In the genomic region with DNA sequence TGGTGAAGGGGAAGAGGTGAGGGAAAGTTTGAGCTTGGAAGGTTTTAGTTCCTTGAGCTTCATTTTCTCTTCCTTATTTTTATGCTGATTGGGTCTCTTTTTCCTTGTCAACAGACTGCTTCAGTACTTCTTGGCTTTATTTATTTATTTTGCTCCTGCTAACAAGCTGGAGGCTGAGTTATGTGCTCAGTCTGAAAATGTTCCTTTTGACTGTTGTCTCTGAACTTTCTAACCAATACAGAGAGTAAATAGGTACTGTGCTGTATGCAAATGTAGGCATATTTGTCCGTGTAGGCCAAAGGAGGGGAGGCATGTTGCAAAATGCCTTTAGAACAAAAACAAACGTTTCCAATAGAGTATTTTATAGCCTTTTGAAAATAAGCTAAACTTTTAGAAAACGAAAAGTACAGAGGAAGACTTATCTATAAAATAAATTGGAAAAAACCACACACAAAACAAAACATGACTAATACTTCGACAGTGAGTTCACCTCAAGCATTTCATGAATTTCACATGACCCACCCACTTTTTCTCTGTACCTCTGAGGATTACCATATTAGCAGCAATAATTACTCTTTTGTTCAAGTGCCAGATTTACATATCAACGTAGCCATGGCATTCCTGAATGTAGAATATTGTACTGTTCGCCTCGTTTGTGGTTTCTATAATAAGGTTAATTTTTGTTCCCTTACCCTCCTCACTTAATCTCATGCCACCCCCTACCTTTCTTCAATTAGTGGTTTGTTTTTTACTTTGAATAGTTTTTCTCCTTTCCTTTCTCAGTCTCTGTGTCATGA, we compare ENCODE assay signal across 10 cellular contexts. TPM values are rescaled to one million over a fixed set of nuclear protein-coding genes. Genes with fewer than 3 reads are reported as not detected.
A peak's percentile ranks its signal among the peaks of the same experiment; 100 is the strongest.
DNase-seq lines count a peak whose midpoint lies in the region; ATAC-seq and TF ChIP-seq lines count a peak whose summit lies in the region.
"Had no signal": no experiment of that assay in that cellular context is flagged by ENCODE, and none has a peak within 500 bp of the region (broad histone marks: within the 10 kb centered on the region; RNA-seq: fewer than 3 reads in every experiment).

No MANE protein-coding gene starts in this region.

- peak; percentile 37 for ATAC-seq in GM21360 (IDR thresholded peaks at IDR 0.05; ENCODE audit: unreplicated experiment)
- ATAC-seq in left colon: no peak
- ATAC-seq in GM21723 (IDR thresholded peaks at IDR 0.05; ENCODE audit: unreplicated experiment): no peak
- ATAC-seq: mucosa of descending colon had no signal

- peak; percentile 15 for DNase-seq in BJ (ENCODE audit: low read depth)
- DNase-seq in NCI-H526 treated with DMSO at 0.1 percent for 48 hours (lab: John Stamatoyannopoulos, UW): peak; percentile 73
- peak; percentile 49 for DNase-seq in fibroblast of peridontal ligament (ENCODE audit: extremely low read depth)
- DNase-seq in left colon: no peak
- DNase-seq in NK-92 (lab: John Stamatoyannopoulos, UW; ENCODE audit: unreplicated experiment): no peak
- no peak for DNase-seq in cortex of kidney (lab: John Stamatoyannopoulos, UW)
- DNase-seq: activated B cell treated with CpG ODN at 0.5 μM for 24 hours had no signal

- POLR2A ChIA-PET in BJ (lab: Charles Lee): no interaction called here

- CTCF ChIA-PET in BJ (lab: Yijun Ruan, JAX): interaction anchor here (0.5 to 1.3 kb wide), 2 partner anchors 15 to 43 kb away, joined by 3 to 4 read pairs; no protein-coding TSS in a partner anchor

- TF ChIP-seq CTCF in BJ (IDR thresholded peaks at IDR 0.05; ENCODE audit: insufficient read depth, low read depth, low read length): no peak

- no peak overlapping the region for H3K4me3 ChIP-seq in BJ (ENCODE audit: low read depth, low read length)
- H3K4me3 ChIP-seq: mucosa of descending colon had no signal

- no peaks in the 10 kb centered on the region for H3K36me3 ChIP-seq in BJ (ENCODE audit: control insufficient read depth, insufficient read depth, low read length)

- no peaks in the 10 kb centered on the region for H3K27me3 ChIP-seq in BJ (ENCODE audit: control insufficient read depth, insufficient read depth, low read length)

- intact Hi-C loops in left colon (cut with DNase I, micrococcal nuclease): no loop called here

RNA-seq across cellular contexts. Expression of a gene that starts 4.7 kb away (rescaled TPM):
- 15.4 and 25.6 TPM in 2 replicates for polyA plus RNA-seq in BJ (2011; rRNA removed)
- 8.5 and 10.9 TPM in 2 replicates for polyA minus RNA-seq in BJ (2011; rRNA and poly(A)+ RNA removed)
- total RNA-seq in left colon: 10 to 100 TPM; 25.6 to 28.1 TPM

RNA-seq across cellular contexts. Expression of a gene that starts 44.3 kb away (rescaled TPM):
- polyA plus RNA-seq in BJ (2011; rRNA removed): 5.5 and 7.9 TPM in 2 replicates
- 8.4 and 12.5 TPM in 2 replicates for polyA minus RNA-seq in BJ (2011; rRNA and poly(A)+ RNA removed)
- total RNA-seq in left colon: 10 to 100 TPM; 38.6 to 73.5 TPM

Comparison
In these comparisons a context has a peak if more than half of its experiments do, and no peak if none do; other contexts are left out.
1. DNase-seq: peak in BJ (single experiment), NCI-H526 treated with DMSO at 0.1 percent for 48 hours (single experiment) and fibroblast of peridontal ligament (single experiment); none in left colon (0 of 2), NK-92 (single experiment) and cortex of kidney (single experiment).